In genomic region chr15:96138985-96139384, GRCh38 we compare ENCODE assay signal across 4 cellular contexts.
"Had no signal": no experiment of that assay in that cellular context is flagged by ENCODE, and none has a peak within 500 bp of the region (broad histone marks: within the 10 kb centered on the region; RNA-seq: fewer than 3 reads in every experiment).

No MANE protein-coding gene starts in this region.

- DNase-seq: IMR-90, KBM-7 had no signal

- H3K27ac ChIP-seq: HL-60 had no signal

- H3K4me3 ChIP-seq: K562 had no signal
